In the genomic region with DNA sequence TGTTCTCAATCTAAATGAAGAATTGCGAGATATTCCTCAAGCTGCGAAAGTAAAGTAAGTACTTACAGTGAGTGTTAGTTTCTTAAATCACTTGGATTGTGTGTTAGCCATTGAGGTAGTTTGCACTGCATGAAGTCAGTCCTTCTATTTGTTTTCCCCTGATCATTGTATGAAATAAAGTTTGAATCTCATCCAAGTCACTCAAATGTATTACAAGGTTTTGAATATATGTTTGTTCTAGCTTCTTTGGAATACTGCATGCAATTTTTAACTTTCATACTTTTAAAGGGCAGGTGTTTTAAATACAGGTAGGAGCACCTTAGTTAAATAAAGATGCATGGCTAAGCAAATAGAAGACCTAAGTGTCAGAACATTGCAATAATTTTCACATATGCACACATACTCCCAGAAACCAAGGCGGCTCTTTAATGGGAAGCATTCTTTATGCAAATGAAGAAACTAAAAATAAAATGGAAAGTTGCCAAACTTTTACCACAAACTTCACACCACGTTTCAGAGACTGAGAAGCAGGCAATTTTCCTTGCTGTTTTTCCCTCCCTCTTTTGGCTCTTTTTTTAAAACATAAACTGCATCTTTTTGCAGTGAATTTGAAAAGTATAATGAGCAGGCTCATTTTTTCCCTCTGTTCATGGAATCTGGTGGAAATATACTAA, we compare ENCODE assay signal across 14 cellular contexts.
DNase-seq lines count a peak whose midpoint lies in the region; ATAC-seq and TF ChIP-seq lines count a peak whose summit lies in the region.
"Had no signal": no experiment of that assay in that cellular context is flagged by ENCODE, and none has a peak within 500 bp of the region (broad histone marks: within the 10 kb centered on the region; RNA-seq: fewer than 3 reads in every experiment).

No MANE protein-coding gene starts in this region.

- peaks cover 75% of the 10 kb centered on the region for H3F3A ChIP-seq in PC-9 (ENCODE audit: insufficient read depth, low read depth)

- no peaks in the 10 kb centered on the region for H3K27me3 ChIP-seq in BLaER1 treated with 17β-estradiol and CSF1 and Interleukin-3, amounts not matched to agents 10 nM and 100 nM
- H3K27me3 ChIP-seq in KMS-11 (ENCODE audit: insufficient read depth, low read depth) (no peaks in the 10 kb centered on the region), PC-9 (ENCODE audit: insufficient read depth, low read depth) (no peaks in the 10 kb centered on the region), SJCRH30 (no peaks in the 10 kb centered on the region)
- H3K27me3 ChIP-seq: testis had no signal

- no peaks in the 10 kb centered on the region for H4K20me1 ChIP-seq in BLaER1 treated with 17β-estradiol and CSF1 and Interleukin-3, amounts not matched to agents 10 nM and 100 nM
- H4K20me1 ChIP-seq in KMS-11 (ENCODE audit: insufficient read depth), result no peaks in the 10 kb centered on the region
- no peaks in the 10 kb centered on the region for H4K20me1 ChIP-seq in PC-9 (ENCODE audit: insufficient read depth)

- H2AFZ ChIP-seq in KMS-11 (ENCODE audit: low read depth), result no peak overlapping the region
- no peak overlapping the region for H2AFZ ChIP-seq in PC-9

- POLR2A ChIA-PET in PC-9 (lab: Charles Lee; ENCODE audit: unreplicated experiment) (no interaction called here), GM10248 (lab: Yijun Ruan, JAX) (no interaction called here)

- no TSS peak for BruUV-seq in PC-9 (replicated peaks; lab: Mats Ljungman, UMichigan)

- no peaks in the 10 kb centered on the region for H3K9me2 ChIP-seq in PC-9 (ENCODE audit: insufficient read depth)

- H3K27me3 Mint-ChIP-seq in memory B cell, result no peaks in the 10 kb centered on the region
- H3K27me3 Mint-ChIP-seq: activated naive CD4-positive, alpha-beta T cell treated with anti-CD3 and anti-CD28 coated beads, Interleukin-2, amount 10 ng/mL, durations not matched to agents 7 days and 5 days had no signal

- intact Hi-C loops in PC-9 (cut with micrococcal nuclease; ENCODE audit: unreplicated experiment), result loop anchor here (2.0 kb wide), 3 partner anchors 85 to 233 kb away; no protein-coding TSS in a partner anchor

- H3K4me1 Mint-ChIP-seq in memory B cell, result peaks cover 56% of the 10 kb centered on the region
- H3K4me1 Mint-ChIP-seq: activated naive CD4-positive, alpha-beta T cell treated with anti-CD3 and anti-CD28 coated beads, Interleukin-2, amount 10 ng/mL, durations not matched to agents 7 days and 5 days; neural crest cell had no signal

- no peaks in the 10 kb centered on the region for H3K9me3 Mint-ChIP-seq in memory B cell
- H3K9me3 Mint-ChIP-seq: activated naive CD4-positive, alpha-beta T cell treated with anti-CD3 and anti-CD28 coated beads, Interleukin-2, amount 10 ng/mL, durations not matched to agents 7 days and 5 days; neural crest cell had no signal

- H3K4me2 ChIP-seq in BLaER1 treated with 17β-estradiol and CSF1 and Interleukin-3, amounts not matched to agents 10 nM and 100 nM, result peak overlapping the region; percentile 26 to 79 (median 62); a peak in 21 of 22 replicates
- H3K4me2 ChIP-seq in KMS-11 (peak overlapping the region; percentile 97), PC-9 (peak overlapping the region; percentile 73)

- H3K9ac ChIP-seq in BLaER1 treated with 17β-estradiol and CSF1 and Interleukin-3, amounts not matched to agents 10 nM and 100 nM, result no peak overlapping the region
- peak overlapping the region; percentile 22; the same call in 1 of the 2 replicates for H3K9ac ChIP-seq in KMS-11

- H3K4me1 ChIP-seq in BLaER1 treated with 17β-estradiol and CSF1 and Interleukin-3, amounts not matched to agents 10 nM and 100 nM, result peaks cover 25 to 46% (median 34%) of the 10 kb centered on the region in 10 experiments
- peaks cover 58% of the 10 kb centered on the region for H3K4me1 ChIP-seq in KMS-11 (ENCODE audit: low read depth, poor library complexity, severe bottlenecking)
- peaks cover 100% of the 10 kb centered on the region for H3K4me1 ChIP-seq in PC-9 (replicated peaks; ENCODE audit: insufficient read depth)
- peaks cover 5% of the 10 kb centered on the region; the same call in 1 of the 2 replicates for H3K4me1 ChIP-seq in SJCRH30

- CTCF ChIA-PET in PC-9 (lab: Charles Lee), result no interaction called here
- CTCF ChIA-PET in GM10248 (lab: Yijun Ruan, JAX), result no interaction called here

- H3K79me2 ChIP-seq in KMS-11 (ENCODE audit: insufficient read depth, low read depth) (no peaks in the 10 kb centered on the region), PC-9 (ENCODE audit: low read depth) (peaks cover 3% of the 10 kb centered on the region; the same call in 1 of the 2 replicates)

- H3K36me3 ChIP-seq in BLaER1 treated with 17β-estradiol and CSF1 and Interleukin-3, amounts not matched to agents 10 nM and 100 nM, result peaks cover 0 to 47% (median 28%) of the 10 kb centered on the region in 11 experiments; a peak in 15 of 22 replicates
- H3K36me3 ChIP-seq in KMS-11 (ENCODE audit: insufficient read depth) (no peaks in the 10 kb centered on the region), PC-9 (ENCODE audit: low read depth) (peaks cover 8% of the 10 kb centered on the region; the same call in 1 of the 2 replicates), SJCRH30 (peaks cover 7% of the 10 kb centered on the region; the same call in 1 of the 2 replicates)

- no peak overlapping the region for H3K27ac ChIP-seq in BLaER1 treated with 17β-estradiol and CSF1 and Interleukin-3, amounts not matched to agents 10 nM and 100 nM
- H3K27ac ChIP-seq in KMS-11 (peak overlapping the region; percentile 60), PC-9 (peak overlapping the region; percentile 86), SJCRH30 (no peak overlapping the region)

- H3K36me3 Mint-ChIP-seq in memory B cell, result peaks cover 16% of the 10 kb centered on the region

- no peak for TF ChIP-seq CTCF in KMS-11 (conservative IDR thresholded peaks at IDR 0.05; ENCODE audit: low read depth, low read length)
- no peak for TF ChIP-seq CTCF in PC-9 (conservative IDR thresholded peaks at IDR 0.05)
- no peak for TF ChIP-seq CTCF in GM10248 (IDR thresholded peaks at IDR 0.05; ENCODE audit: control extremely low read depth, extremely low read depth, low read depth, missing control alignments)

- ATAC-seq in memory B cell (ENCODE audit: low read depth) (no peak), GM19351 (IDR thresholded peaks at IDR 0.05; ENCODE audit: unreplicated experiment) (no peak)

- peak overlapping the region; percentile 86 for H3K27ac Mint-ChIP-seq in memory B cell
- H3K27ac Mint-ChIP-seq: activated naive CD4-positive, alpha-beta T cell treated with anti-CD3 and anti-CD28 coated beads, Interleukin-2, amount 10 ng/mL, durations not matched to agents 7 days and 5 days had no signal

- H3K4me3 Mint-ChIP-seq in memory B cell, result peak overlapping the region; percentile 56
- H3K4me3 Mint-ChIP-seq: activated naive CD4-positive, alpha-beta T cell treated with anti-CD3 and anti-CD28 coated beads, Interleukin-2, amount 10 ng/mL, durations not matched to agents 7 days and 5 days; neural crest cell had no signal

- no peak overlapping the region for H3K4me3 ChIP-seq in BLaER1 treated with 17β-estradiol and CSF1 and Interleukin-3, amounts not matched to agents 10 nM and 100 nM
- no peak overlapping the region for H3K4me3 ChIP-seq in KMS-11 (IDR thresholded peaks at IDR 0.05; ENCODE audit: insufficient read depth, low read depth, low read length)
- peak overlapping the region; percentile 33; the same call in 1 of the 2 replicates for H3K4me3 ChIP-seq in PC-9
- H3K4me3 ChIP-seq in SJCRH30, result no peak overlapping the region
- H3K4me3 ChIP-seq: testis had no signal

- no peak for DNase-seq in PC-9
- no peak for DNase-seq in memory B cell (ENCODE audit: low spot score in 2 of 2)
- no peak for DNase-seq in GM10248 (ENCODE audit: extremely low spot score)
- DNase-seq in SJCRH30, result no peak
- no peak for DNase-seq in HT-29 (ENCODE audit: low spot score)
- DNase-seq: activated CD4-positive, alpha-beta T cell treated with anti-CD3 and anti-CD28 coated beads for 4 hours; activated naive CD4-positive, alpha-beta T cell treated with anti-CD3 and anti-CD28 coated beads, Interleukin-2, amount 10 ng/mL, durations not matched to agents 7 days and 5 days; Calu3; stimulated activated CD4-positive, alpha-beta T cell treated with anti-CD3 and anti-CD28 coated beads, Interleukin-2, amount 100 ng/mL, for 48 hours; testis had no signal

- no peaks in the 10 kb centered on the region for H3K9me3 ChIP-seq in BLaER1 treated with 17β-estradiol and CSF1 and Interleukin-3, amounts not matched to agents 10 nM and 100 nM (replicated peaks in 1 of 11)
- no peaks in the 10 kb centered on the region for H3K9me3 ChIP-seq in PC-9 (ENCODE audit: insufficient read depth, low read depth)
- H3K9me3 ChIP-seq in SJCRH30 (replicated peaks), result no peaks in the 10 kb centered on the region
- H3K9me3 ChIP-seq: testis had no signal

Comparison
In these comparisons a context has a peak if more than half of its experiments do, and no peak if none do; other contexts are left out.
1. H3K27ac ChIP-seq: peak in KMS-11 (single experiment) and PC-9 (single experiment); none in BLaER1 treated with 17β-estradiol and CSF1 and Interleukin-3, amounts not matched to agents 10 nM and 100 nM (0 of 11) and SJCRH30 (single experiment).
2. Peak in every context shown above with its lines, with median percentiles within 50 percentile points of each other: H3K4me2 ChIP-seq.